Comparison of ENCODE assay signal across 12 cellular contexts in genomic region chr5:179610903-179611265, GRCh38. TPM values are rescaled to one million over a fixed set of nuclear protein-coding genes. Genes with fewer than 3 reads are reported as not detected.
A peak's percentile ranks its signal among the peaks of the same experiment; 100 is the strongest.
DNase-seq lines count a peak whose midpoint lies in the region; ATAC-seq and TF ChIP-seq lines count a peak whose summit lies in the region.
"Had no signal": no experiment of that assay in that cellular context is flagged by ENCODE, and none has a peak within 500 bp of the region (broad histone marks: within the 10 kb centered on the region; RNA-seq: fewer than 3 reads in every experiment).

No MANE protein-coding gene starts in this region.

- H3K4me1 Mint-ChIP-seq in activated T-helper 1 cell treated with anti-CD3 and anti-CD28 coated beads, Interleukin-12 subunit alpha, Interleukin-12 subunit beta, Interleukin-2, Interleukin-4 antibody, amounts not matched to agents 30 ng/mL and 10 ng/mL and 1 ng/mL, durations not matched to agents 14 hours and 24 hours and 36 hours (ENCODE audit: low read depth), result peaks cover 60% of the 10 kb centered on the region
- peaks cover 27 to 73% (median 69%) of the 10 kb centered on the region in 4 donors for H3K4me1 Mint-ChIP-seq in naive thymus-derived CD8-positive, alpha-beta T cell

- no peak overlapping the region for H3K4me3 ChIP-seq in HEK293 (ENCODE audit: low read depth, low read length)

- no peaks in the 10 kb centered on the region for H3K27me3 Mint-ChIP-seq in activated T-helper 1 cell treated with anti-CD3 and anti-CD28 coated beads, Interleukin-12 subunit alpha, Interleukin-12 subunit beta, Interleukin-2, Interleukin-4 antibody, amounts not matched to agents 30 ng/mL and 10 ng/mL and 1 ng/mL, durations not matched to agents 14 hours and 24 hours and 36 hours (ENCODE audit: insufficient read depth)
- no peaks in the 10 kb centered on the region for H3K27me3 Mint-ChIP-seq in naive thymus-derived CD8-positive, alpha-beta T cell

- H3K27ac Mint-ChIP-seq in activated T-helper 1 cell treated with anti-CD3 and anti-CD28 coated beads, Interleukin-12 subunit alpha, Interleukin-12 subunit beta, Interleukin-2, Interleukin-4 antibody, amounts not matched to agents 30 ng/mL and 10 ng/mL and 1 ng/mL, durations not matched to agents 14 hours and 24 hours and 36 hours, result peak overlapping the region; percentile 31
- H3K27ac Mint-ChIP-seq in naive thymus-derived CD8-positive, alpha-beta T cell, result peak overlapping the region in 7 of 10 donors; percentile 27 to 89 (median 52)

- H3K36me3 Mint-ChIP-seq in activated T-helper 1 cell treated with anti-CD3 and anti-CD28 coated beads, Interleukin-12 subunit alpha, Interleukin-12 subunit beta, Interleukin-2, Interleukin-4 antibody, amounts not matched to agents 30 ng/mL and 10 ng/mL and 1 ng/mL, durations not matched to agents 14 hours and 24 hours and 36 hours (ENCODE audit: low read depth), result peaks cover 55% of the 10 kb centered on the region
- peaks cover 5 to 87% (median 33%) of the 10 kb centered on the region in 3 donors for H3K36me3 Mint-ChIP-seq in naive thymus-derived CD8-positive, alpha-beta T cell

- no peak overlapping the region for H3K27ac ChIP-seq in HEK293 (ENCODE audit: extremely low read depth, low read depth, low read length)

- H3K4me1 ChIP-seq in HEK293 (ENCODE audit: control insufficient read depth, insufficient read depth, low read length), result no peaks in the 10 kb centered on the region

- no peak overlapping the region for H3K4me3 Mint-ChIP-seq in activated T-helper 1 cell treated with anti-CD3 and anti-CD28 coated beads, Interleukin-12 subunit alpha, Interleukin-12 subunit beta, Interleukin-2, Interleukin-4 antibody, amounts not matched to agents 30 ng/mL and 10 ng/mL and 1 ng/mL, durations not matched to agents 14 hours and 24 hours and 36 hours
- peak overlapping the region in 1 of 10 donors; percentile 23 for H3K4me3 Mint-ChIP-seq in naive thymus-derived CD8-positive, alpha-beta T cell

- no peaks in the 10 kb centered on the region for H3K9me3 Mint-ChIP-seq in activated T-helper 1 cell treated with anti-CD3 and anti-CD28 coated beads, Interleukin-12 subunit alpha, Interleukin-12 subunit beta, Interleukin-2, Interleukin-4 antibody, amounts not matched to agents 30 ng/mL and 10 ng/mL and 1 ng/mL, durations not matched to agents 14 hours and 24 hours and 36 hours
- H3K9me3 Mint-ChIP-seq in naive thymus-derived CD8-positive, alpha-beta T cell, result no peaks in the 10 kb centered on the region
- H3K9me3 Mint-ChIP-seq: CD8-positive, alpha-beta memory T cell had no signal

- DNase-seq in DMS53 (lab: John Stamatoyannopoulos, UW) (peak; percentile 44), DMS53 treated with DMSO at 0.1 percent for 48 hours (lab: John Stamatoyannopoulos, UW; ENCODE audit: unreplicated experiment) (no peak), NCI-H748 treated with DMSO at 0.1 percent for 48 hours (lab: John Stamatoyannopoulos, UW) (no peak), GOT3 (lab: John Stamatoyannopoulos, UW) (no peak)
- DNase-seq in activated T-helper 1 cell treated with anti-CD3 and anti-CD28 coated beads, Interleukin-12 subunit alpha, Interleukin-12 subunit beta, Interleukin-2, Interleukin-4 antibody, amounts not matched to agents 30 ng/mL and 10 ng/mL and 1 ng/mL, durations not matched to agents 14 hours and 24 hours and 36 hours (ENCODE audit: low spot score), result no peak
- DNase-seq in naive thymus-derived CD8-positive, alpha-beta T cell, result no peak
- DNase-seq: CD8-positive, alpha-beta memory T cell; NCI-H1436 treated with DMSO at 0.1 percent for 48 hours; NCI-H524 treated with DMSO at 0.1 percent for 48 hours; stimulated activated CD4-positive, alpha-beta T cell treated with anti-CD3 and anti-CD28 coated beads, Interleukin-12 subunit alpha, Interleukin-12 subunit beta, amount 100 ng/mL, for 4 hours had no signal

- no peak for ATAC-seq in naive thymus-derived CD8-positive, alpha-beta T cell
- no peak for ATAC-seq in GM18520 (IDR thresholded peaks at IDR 0.05; ENCODE audit: unreplicated experiment)

- TF ChIP-seq CTCF in HEK293 (tag by site-specific recombination; IDR thresholded peaks at IDR 0.05), result no peak

- no peaks in the 10 kb centered on the region for H3K9me3 ChIP-seq in HEK293 (ENCODE audit: control insufficient read depth, insufficient read depth, low read depth, low read length)

- intact Hi-C loops in activated T-helper 1 cell treated with anti-CD3 and anti-CD28 coated beads, Interleukin-12 subunit alpha, Interleukin-12 subunit beta, Interleukin-2, Interleukin-4 antibody, amounts not matched to agents 30 ng/mL and 10 ng/mL and 1 ng/mL, durations not matched to agents 14 hours and 24 hours and 36 hours (cut with micrococcal nuclease), result loop anchor here (10.0 kb wide), 1 partner anchor 1406 kb away; the partner anchor contains the start of gene HNRNPAB

- CTCF ChIA-PET in HEK293 (lab: Yijun Ruan, JAX), result interaction anchor here (0.8 kb wide), 1 partner anchor 450 kb away, joined by 3 read pairs; no protein-coding TSS in a partner anchor

- H3K36me3 ChIP-seq in HEK293 (ENCODE audit: control insufficient read depth in 2 of 2, insufficient read depth in 1 of 2, low read length in 2 of 2), result peaks cover 36 to 93% of the 10 kb centered on the region in 2 experiments

- POLR2A ChIA-PET in HEK293 (lab: Yijun Ruan, JAX), result interaction anchor here (0.6 to 6.2 kb wide), 3 partner anchors 9 to 27 kb away, joined by 5 to 94 read pairs (median 11); partner anchors contain the start of gene HNRNPH1
- POLR2A ChIA-PET in naive thymus-derived CD8-positive, alpha-beta T cell (lab: Charles Lee), result interaction anchor here (1.5 to 2.0 kb wide), 2 partner anchors 9 to 12 kb away, joined by 6 to 31 read pairs; partner anchors contain the start of gene HNRNPH1

TF ChIP-seq in HEK293, 187 proteins besides CTCF, POLR2A, EP300 and RAD21:
- TF ChIP-seq ZFHX2 (tag by site-specific recombination; conservative IDR thresholded peaks at IDR 0.05) (no peak), ZBTB48 (tag by site-specific recombination; IDR thresholded peaks at IDR 0.05) (0 out of 2 replicates have a peak, but pooled peaks have one; percentile 26), ZNF785 (tag by site-specific recombination; IDR thresholded peaks at IDR 0.05) (no peak), ZNF2 (tag by site-specific recombination; IDR thresholded peaks at IDR 0.05) (no peak)

RNA-seq across cellular contexts. Expression of gene HNRNPH1, which starts 12.6 kb away (rescaled TPM):
- total RNA-seq in activated T-helper 1 cell treated with anti-CD3 and anti-CD28 coated beads, Interleukin-12 subunit alpha, Interleukin-12 subunit beta, Interleukin-2, Interleukin-4 antibody, amounts not matched to agents 30 ng/mL and 10 ng/mL and 1 ng/mL, durations not matched to agents 14 hours and 24 hours and 36 hours, result 987 and 1,028 TPM in 2 replicates
- 1,000 to 10,000 TPM; 1,803 to 1,897 TPM for total RNA-seq in naive thymus-derived CD8-positive, alpha-beta T cell
- polyA plus RNA-seq in naive thymus-derived CD8-positive, alpha-beta T cell, result 100 to 1,000 TPM in 2 of 3 donors, 10 to 100 TPM in 1; 97.0 to 120 (median 104) TPM
